ENCODE assay signal across 8 cellular contexts in genomic region chr16:70685938-70686375, GRCh38. TPM values are rescaled to one million over a fixed set of nuclear protein-coding genes. Genes with fewer than 3 reads are reported as not detected.
DNase-seq lines count a peak whose midpoint lies in the region; ATAC-seq and TF ChIP-seq lines count a peak whose summit lies in the region.

A gene with protein sequence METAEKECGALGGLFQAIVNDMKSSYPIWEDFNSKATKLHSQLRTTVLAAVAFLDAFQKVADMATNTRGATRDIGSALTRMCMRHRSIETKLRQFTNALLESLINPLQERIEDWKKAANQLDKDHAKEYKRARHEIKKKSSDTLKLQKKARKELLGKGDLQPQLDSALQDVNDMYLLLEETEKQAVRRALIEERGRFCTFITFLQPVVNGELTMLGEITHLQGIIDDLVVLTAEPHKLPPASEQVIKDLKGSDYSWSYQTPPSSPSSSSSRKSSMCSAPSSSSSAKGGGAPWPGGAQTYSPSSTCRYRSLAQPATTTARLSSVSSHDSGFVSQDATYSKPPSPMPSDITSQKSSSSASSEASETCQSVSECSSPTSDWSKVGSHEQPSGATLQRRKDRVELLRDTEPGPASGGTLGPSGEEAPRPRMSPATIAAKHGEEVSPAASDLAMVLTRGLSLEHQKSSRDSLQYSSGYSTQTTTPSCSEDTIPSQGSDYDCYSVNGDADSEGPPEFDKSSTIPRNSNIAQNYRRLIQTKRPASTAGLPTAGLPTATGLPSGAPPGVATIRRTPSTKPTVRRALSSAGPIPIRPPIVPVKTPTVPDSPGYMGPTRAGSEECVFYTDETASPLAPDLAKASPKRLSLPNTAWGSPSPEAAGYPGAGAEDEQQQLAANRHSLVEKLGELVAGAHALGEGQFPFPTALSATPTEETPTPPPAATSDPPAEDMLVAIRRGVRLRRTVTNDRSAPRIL (minus strand): TSS chr16:70686053. CDS start chr16:70685791, 262 bp downstream.

- H3K36me3 ChIP-seq in gastrocnemius medialis (no peaks in the 10 kb centered on the region), OCI-LY7 (ENCODE audit: insufficient read depth, low read length) (no peaks in the 10 kb centered on the region)

- in situ Hi-C loops in gastrocnemius medialis (cut with MboI; ENCODE audit: low sequenced_read_pairs in 4 of 4): loop anchor here in 2 of 4 donors (10.0 kb wide), 2 partner anchors 49 to 79 kb away; no protein-coding TSS in a partner anchor

- TF ChIP-seq POLR2A in gastrocnemius medialis (IDR thresholded peaks at IDR 0.05): peak; percentile 83 to 89

- no peaks in the 10 kb centered on the region for H3K79me2 ChIP-seq in OCI-LY7 (ENCODE audit: insufficient read depth, low read depth, low read length)

- H4K20me1 ChIP-seq in OCI-LY7 (ENCODE audit: insufficient read depth, low read length): no peaks in the 10 kb centered on the region

- CTCF ChIA-PET in OCI-LY7 (lab: Charles Lee; ENCODE audit: unreplicated experiment): no interaction called here

- no peaks in the 10 kb centered on the region for H3K9me2 ChIP-seq in OCI-LY7 (ENCODE audit: insufficient read depth, low read length)

- H3K9me3 ChIP-seq in iPS-18c (ENCODE audit: control insufficient read depth, insufficient read depth, low read length) (no peaks in the 10 kb centered on the region), gastrocnemius medialis (no peaks in the 10 kb centered on the region), OCI-LY7 (ENCODE audit: low read length) (no peaks in the 10 kb centered on the region)

- H3K4me3 ChIP-seq in iPS-18c (ENCODE audit: insufficient read depth, low read depth, low read length) (peak within 1 kb of the TSS; percentile 51), gastrocnemius medialis (peak within 1 kb of the TSS; percentile 70 to 80 (median 72)), OCI-LY7 (ENCODE audit: low read depth, low read length, poor library complexity, severe bottlenecking) (no peak within 1 kb of the TSS)

- peak in 3 of 5 experiments; percentile 3 to 38 (median 29) for TF ChIP-seq CTCF in gastrocnemius medialis (IDR thresholded peaks at IDR 0.05 in 4 of 5, conservative IDR thresholded peaks at IDR 0.05 in 1 of 5)
- TF ChIP-seq CTCF in OCI-LY7 (conservative IDR thresholded peaks at IDR 0.05; ENCODE audit: low read length): no peak

- intact Hi-C loops in gastrocnemius medialis (cut with DNase I; ENCODE audit: low total_unique reads) (loop anchor here (1.0 kb wide), 1 partner anchor 29 kb away; no protein-coding TSS in a partner anchor), OCI-LY7 (cut with micrococcal nuclease; ENCODE audit: unreplicated experiment) (no loop called here)

- peak; percentile 51 to 63 for ATAC-seq in gastrocnemius medialis
- no peak for ATAC-seq in GM18517 (IDR thresholded peaks at IDR 0.05; ENCODE audit: unreplicated experiment)

- no peak within 1 kb of the TSS for H2AFZ ChIP-seq in OCI-LY7 (ENCODE audit: low read length)

- H3K27me3 ChIP-seq in gastrocnemius medialis: no peaks in the 10 kb centered on the region

- no TSS peak for BruUV-seq in OCI-LY7 (replicated peaks; lab: Mats Ljungman, UMichigan)

- H3K4me2 ChIP-seq in OCI-LY7 (ENCODE audit: low read length): no peak within 1 kb of the TSS

- DNase-seq in COLO668 (lab: John Stamatoyannopoulos, UW; ENCODE audit: unreplicated experiment) (peak; percentile 95), HT1080 (ENCODE audit: low read depth) (peak; percentile 71), RKO (ENCODE audit: low spot score) (peak; percentile 78), caudate nucleus (lab: John Stamatoyannopoulos, UW) (peak in 54 of 61 donors; percentile 41 to 89 (median 73)), gastrocnemius medialis (peak; percentile 80 to 88), OCI-LY7 (ENCODE audit: low spot score) (no peak)

- H3K27ac ChIP-seq in caudate nucleus (ENCODE audit: low read depth, low read length): peak within 1 kb of the TSS; percentile 97
- peak within 1 kb of the TSS; percentile 88 to 97 (median 94) for H3K27ac ChIP-seq in gastrocnemius medialis
- H3K27ac ChIP-seq in OCI-LY7 (ENCODE audit: low read depth, low read length, poor library complexity, severe bottlenecking): no peak within 1 kb of the TSS

- peaks cover 73 to 90% of the 10 kb centered on the region in 2 donors for H3K4me1 ChIP-seq in gastrocnemius medialis
- no peaks in the 10 kb centered on the region for H3K4me1 ChIP-seq in OCI-LY7 (ENCODE audit: insufficient read depth, low read length, poor library complexity, severe bottlenecking)

- POLR2A ChIA-PET in OCI-LY7 (lab: Charles Lee): no interaction called here

RNA-seq across cellular contexts. Expression of the gene that starts here (rescaled TPM):
- total RNA-seq in HT1080 (2014; rRNA removed; shearing (Covaris generic)): 16.0 and 21.1 TPM in 2 replicates
- polyA plus RNA-seq in HT1080 (2015; cell fraction: cytosol; rRNA removed): 27.9 and 31.1 TPM in 2 replicates
- 29.9 and 40.8 TPM in 2 replicates for polyA plus RNA-seq in HT1080 (2015; cell fraction: nucleus; rRNA removed)
- 100 to 1,000 TPM in 1 of 4 donors, 10 to 100 TPM in 3; 42.6 to 160 (median 93.9) TPM for total RNA-seq in gastrocnemius medialis
- total RNA-seq in OCI-LY7 (2014; rRNA removed; shearing (Covaris generic)): 0.05 and 0.19 TPM in 2 replicates
- total RNA-seq in OCI-LY7 (2022): 0.17 and 0.33 TPM in 2 replicates

Comparison
In these comparisons a context has a peak if more than half of its experiments do, and no peak if none do; other contexts are left out.
1. RNA of the gene that starts here (total RNA-seq): 42.6 to 160 TPM in gastrocnemius medialis and 16.0 to 21.1 TPM in HT1080; 0.05 to 0.33 TPM in OCI-LY7; every median in the first group is over 10 times any median in the second.